Comparison of ENCODE assay signal across 1 cellular context in genomic region chr10:1050145-1050544, GRCh38.
TF ChIP-seq lines count a peak whose summit lies in the region.

No MANE protein-coding gene starts in this region.

TF ChIP-seq in IMR-90, 13 proteins besides CTCF, POLR2A, EP300 and RAD21:
- TF ChIP-seq MAZ (IDR thresholded peaks at IDR 0.05; ENCODE audit: borderline replicate concordance, low read depth, low read length), result no peak
- TF ChIP-seq MAFK (IDR thresholded peaks at IDR 0.05; ENCODE audit: low read depth, low read length), result no peak
- no peak for TF ChIP-seq SMC3 (IDR thresholded peaks at IDR 0.05; ENCODE audit: low read depth, low read length)
- no peak for TF ChIP-seq NFE2L2 (IDR thresholded peaks at IDR 0.05; ENCODE audit: low read depth, low read length)
- no peak for TF ChIP-seq RFX5 (IDR thresholded peaks at IDR 0.05; ENCODE audit: low read depth, low read length)
- no peak for TF ChIP-seq CHD1 (IDR thresholded peaks at IDR 0.05; ENCODE audit: low read depth, low read length)
- TF ChIP-seq CEBPB (IDR thresholded peaks at IDR 0.05; ENCODE audit: low read depth, low read length), result no peak
- TF ChIP-seq FOS (IDR thresholded peaks at IDR 0.05; ENCODE audit: low read depth, low read length), result no peak
- no peak for TF ChIP-seq MXI1 (IDR thresholded peaks at IDR 0.05; ENCODE audit: borderline replicate concordance, low read depth, low read length)
